In genomic region chr1:6389971-6390370, GRCh38 we compare ENCODE assay signal across 20 cellular contexts. TPM values are rescaled to one million over a fixed set of nuclear protein-coding genes. Genes with fewer than 3 reads are reported as not detected.
"Had no signal": no experiment of that assay in that cellular context is flagged by ENCODE, and none has a peak within 500 bp of the region (broad histone marks: within the 10 kb centered on the region; RNA-seq: fewer than 3 reads in every experiment).

No MANE protein-coding gene starts in this region.

- ATAC-seq: activated CD8-positive, alpha-beta memory T cell treated with anti-CD3 and anti-CD28 coated beads, Interleukin-2, amount 10 ng/mL, durations not matched to agents 7 days and 5 days; heart right ventricle; mucosa of descending colon had no signal

- H3K36me3 Mint-ChIP-seq: immature natural killer cell, memory B cell, naive B cell had no signal

- H3K4me3 ChIP-seq: esophagus squamous epithelium, heart right ventricle, left ventricle myocardium inferior, mucosa of descending colon, sigmoid colon had no signal

- H3K4me3 Mint-ChIP-seq: activated CD4-positive, alpha-beta memory T cell treated with anti-CD3 and anti-CD28 coated beads, Interleukin-2, amount 10 ng/mL, durations not matched to agents 7 days and 5 days; activated CD8-positive, alpha-beta memory T cell treated with anti-CD3 and anti-CD28 coated beads, Interleukin-2, amount 10 ng/mL, durations not matched to agents 7 days and 5 days; activated naive CD8-positive, alpha-beta T cell; immature natural killer cell; memory B cell had no signal

- H3K27me3 ChIP-seq: esophagus squamous epithelium, heart right ventricle, sigmoid colon had no signal

- DNase-seq: activated CD4-positive, alpha-beta memory T cell treated with anti-CD3 and anti-CD28 coated beads, Interleukin-2, amount 10 ng/mL, durations not matched to agents 7 days and 5 days; activated CD4-positive, alpha-beta T cell treated with anti-CD3 and anti-CD28 coated beads for 4 hours; activated CD8-positive, alpha-beta memory T cell treated with anti-CD3 and anti-CD28 coated beads, Interleukin-2, amount 10 ng/mL, durations not matched to agents 7 days and 5 days; dermis blood vessel endothelial cell; effector memory CD4-positive, alpha-beta T cell; esophagus squamous epithelium; heart right ventricle; immature natural killer cell; kidney glomerular epithelial cell; left ventricle myocardium inferior; naive B cell; sigmoid colon; stimulated activated CD4-positive, alpha-beta T cell treated with anti-CD3 and anti-CD28 coated beads, Interleukin-1b, Interleukin-23, amount 100 ng/mL, for 48 hours; stimulated activated CD8-positive, alpha-beta memory T cell treated with anti-CD3 and anti-CD28 coated beads, Interleukin-4, amount 100 ng/mL, for 48 hours; stimulated activated naive CD4-positive, alpha-beta T cell had no signal

- H3K9me3 ChIP-seq: esophagus squamous epithelium, heart right ventricle, left ventricle myocardium inferior, mucosa of descending colon, sigmoid colon had no signal

- H3K79me2 ChIP-seq: parathyroid adenoma had no signal

- H3K27me3 Mint-ChIP-seq: activated CD4-positive, alpha-beta memory T cell treated with anti-CD3 and anti-CD28 coated beads, Interleukin-2, amount 10 ng/mL, durations not matched to agents 7 days and 5 days; activated CD8-positive, alpha-beta memory T cell treated with anti-CD3 and anti-CD28 coated beads, Interleukin-2, amount 10 ng/mL, durations not matched to agents 7 days and 5 days; activated naive CD8-positive, alpha-beta T cell had no signal

- H3K27ac ChIP-seq: esophagus squamous epithelium, heart right ventricle, left ventricle myocardium inferior, parathyroid adenoma, sigmoid colon had no signal

- H2AFZ ChIP-seq: parathyroid adenoma had no signal

- H3K36me3 ChIP-seq: esophagus squamous epithelium, heart right ventricle, left ventricle myocardium inferior, sigmoid colon had no signal

- H3K27ac Mint-ChIP-seq: activated CD4-positive, alpha-beta memory T cell treated with anti-CD3 and anti-CD28 coated beads, Interleukin-2, amount 10 ng/mL, durations not matched to agents 7 days and 5 days; activated CD8-positive, alpha-beta memory T cell treated with anti-CD3 and anti-CD28 coated beads, Interleukin-2, amount 10 ng/mL, durations not matched to agents 7 days and 5 days; activated naive CD8-positive, alpha-beta T cell; immature natural killer cell; memory B cell; naive B cell had no signal

- H3K9me3 Mint-ChIP-seq: activated CD4-positive, alpha-beta memory T cell treated with anti-CD3 and anti-CD28 coated beads, Interleukin-2, amount 10 ng/mL, durations not matched to agents 7 days and 5 days; immature natural killer cell; memory B cell; naive B cell had no signal

- H3K9ac ChIP-seq: parathyroid adenoma had no signal

RNA-seq across cellular contexts. Expression of gene HES2, which starts 29.7 kb away (rescaled TPM):
- total RNA-seq: cardiac septum, left ventricle myocardium inferior, sigmoid colon had no signal
- polyA plus RNA-seq: immature natural killer cell had no signal

RNA-seq across cellular contexts. Expression of gene ESPN, which starts 34.6 kb away (rescaled TPM):
- polyA plus RNA-seq: immature natural killer cell had no signal
